ENCODE assay signal across 24 cellular contexts in genomic region chr12:46445093-46445492, GRCh38.
A peak's percentile ranks its signal among the peaks of the same experiment; 100 is the strongest.
DNase-seq lines count a peak whose midpoint lies in the region; ATAC-seq and TF ChIP-seq lines count a peak whose summit lies in the region.
"Had no signal": no experiment of that assay in that cellular context is flagged by ENCODE, and none has a peak within 500 bp of the region (broad histone marks: within the 10 kb centered on the region; RNA-seq: fewer than 3 reads in every experiment).

No MANE protein-coding gene starts in this region.

- no peaks in the 10 kb centered on the region for H3K79me1 ChIP-seq in trophoblast cell (ENCODE audit: low read length)

- H3K27ac ChIP-seq in right cardiac atrium (ENCODE audit: low read length): peak overlapping the region; percentile 64
- peak overlapping the region in 4 of 5 donors; percentile 2 to 47 (median 27) for H3K27ac ChIP-seq in adrenal gland
- no peak overlapping the region for H3K27ac ChIP-seq in trophoblast cell (ENCODE audit: low read depth, low read length)
- H3K27ac ChIP-seq: coronary artery, lower lobe of right lung, sigmoid colon, upper lobe of right lung had no signal

- H4K8ac ChIP-seq in trophoblast cell (ENCODE audit: low read depth, low read length): no peak overlapping the region

- H2BK120ac ChIP-seq in trophoblast cell (ENCODE audit: insufficient read depth, low read length, poor library complexity): no peak overlapping the region

- no peak for TF ChIP-seq CTCF in adrenal gland (IDR thresholded peaks at IDR 0.05)

- H3K23ac ChIP-seq in trophoblast cell (ENCODE audit: low read length): no peak overlapping the region

- H3K9me3 ChIP-seq in right cardiac atrium (ENCODE audit: control insufficient read depth, low read length) (no peaks in the 10 kb centered on the region), adrenal gland (replicated peaks in 1 of 3) (no peaks in the 10 kb centered on the region), trophoblast cell (ENCODE audit: insufficient read depth, low read depth, low read length) (no peaks in the 10 kb centered on the region)
- H3K9me3 ChIP-seq: lower lobe of right lung, sigmoid colon, upper lobe of right lung had no signal

- no peak overlapping the region for H4K12ac ChIP-seq in trophoblast cell (ENCODE audit: low read depth, low read length)

- DNase-seq in right cardiac atrium (no peak), Right ventricle myocardium superior (no peak), adrenal gland (no peak), lung microvascular endothelial cell (ENCODE audit: low read depth in 2 of 2) (peak; percentile 32 to 77), A172 (ENCODE audit: low spot score) (no peak), EL (no peak), trophoblast cell (no peak)
- DNase-seq: ACHN; activated CD4-positive, alpha-beta T cell treated with anti-CD3 and anti-CD28 coated beads, Interleukin-2, amount 50 U/mL, for 1 hour; activated naive CD8-positive, alpha-beta T cell treated with anti-CD3 and anti-CD28 coated beads, Interleukin-2, amount 10 ng/mL, durations not matched to agents 7 days and 5 days; foreskin melanocyte; GF-D8; hippocampal formation; lower lobe of right lung; NCI-H1694 treated with DMSO at 0.1 percent for 48 hours; NCI-H82; occipital lobe; OCI-M1; sigmoid colon; stimulated activated naive B cell treated with anti-CD40 and anti-IgM and Interleukin-4, amounts not matched to agents 10 μg/mL and 1 μg/mL and 100 μg/mL, for 72 hours; T-helper 1 cell; upper lobe of right lung had no signal

- H2AK5ac ChIP-seq in trophoblast cell (ENCODE audit: low read length): no peak overlapping the region

- H3K27me3 ChIP-seq in right cardiac atrium (ENCODE audit: control insufficient read depth, insufficient read depth): no peaks in the 10 kb centered on the region
- H3K27me3 ChIP-seq in adrenal gland: no peaks in the 10 kb centered on the region
- H3K27me3 ChIP-seq in trophoblast cell (ENCODE audit: insufficient read depth, low read length): no peaks in the 10 kb centered on the region
- H3K27me3 ChIP-seq: sigmoid colon, upper lobe of right lung had no signal

- no peak overlapping the region for H3K4me3 ChIP-seq in right cardiac atrium (ENCODE audit: low read length)
- no peak overlapping the region for H3K4me3 ChIP-seq in adrenal gland
- no peak overlapping the region for H3K4me3 ChIP-seq in trophoblast cell (ENCODE audit: low read depth, low read length)
- H3K4me3 ChIP-seq: coronary artery, lower lobe of right lung, sigmoid colon, upper lobe of right lung had no signal

- no peak overlapping the region for H3K4ac ChIP-seq in trophoblast cell (ENCODE audit: low read depth, low read length)

- H4K91ac ChIP-seq in trophoblast cell (ENCODE audit: low read depth, low read length): no peak overlapping the region

- no peak for TF ChIP-seq POLR2A in adrenal gland (IDR thresholded peaks at IDR 0.05)

- H3K79me2 ChIP-seq in trophoblast cell (ENCODE audit: control insufficient read depth, insufficient read depth, low read length, poor library complexity): no peaks in the 10 kb centered on the region

- H3K4me1 ChIP-seq in right cardiac atrium (ENCODE audit: control insufficient read depth, insufficient read depth, low read length) (peaks cover under 1% of the 10 kb centered on the region), adrenal gland (replicated peaks in 1 of 2) (peaks cover 23 to 35% of the 10 kb centered on the region in 2 donors), trophoblast cell (ENCODE audit: control insufficient read depth in 1 of 2, insufficient read depth in 2 of 2, low read length in 2 of 2) (peaks cover 0 to under 1% of the 10 kb centered on the region in 2 experiments)

- H3K9ac ChIP-seq in trophoblast cell (ENCODE audit: low read length): no peak overlapping the region

- H2BK5ac ChIP-seq in trophoblast cell (ENCODE audit: low read depth, low read length, poor library complexity): no peak overlapping the region

- H2AFZ ChIP-seq in trophoblast cell (ENCODE audit: insufficient read depth, low read length, poor library complexity): no peak overlapping the region

- no peaks in the 10 kb centered on the region for H3K36me3 ChIP-seq in adrenal gland (replicated peaks in 1 of 2)
- H3K36me3 ChIP-seq in trophoblast cell (ENCODE audit: control insufficient read depth in 1 of 2, insufficient read depth in 2 of 2, low read length in 2 of 2): no peaks in the 10 kb centered on the region
- H3K36me3 ChIP-seq: lower lobe of right lung, sigmoid colon, upper lobe of right lung had no signal

- H3K4me2 ChIP-seq in trophoblast cell (ENCODE audit: low read length): no peak overlapping the region

- H3K18ac ChIP-seq in trophoblast cell (ENCODE audit: low read length): no peak overlapping the region

- H2BK12ac ChIP-seq in trophoblast cell (ENCODE audit: low read length): no peak overlapping the region

- intact Hi-C loops in right cardiac atrium (cut with DNase I): no loop called here
- intact Hi-C loops in Right ventricle myocardium superior (cut with DNase I): no loop called here
- intact Hi-C loops in adrenal gland (cut with DNase I): no loop called here

- no peak overlapping the region for H3K14ac ChIP-seq in trophoblast cell (ENCODE audit: low read length)

- WGBS in right cardiac atrium: 58% methylated on average over 4 of the region's 4 CpGs
- 57 to 64% (median 60%) methylated on average over 4 of the region's 4 CpGs for WGBS in adrenal gland, 4 donors
- WGBS in trophoblast cell (ENCODE audit: extremely low coverage, insufficient coverage, insufficient read length): no CpG with 5 or more reads among the region's 4 CpGs

- ATAC-seq in right cardiac atrium (no peak), Right ventricle myocardium superior (ENCODE audit: poor library complexity) (no peak), GM21526 (IDR thresholded peaks at IDR 0.05; ENCODE audit: low FRiP score, unreplicated experiment) (no peak)
- ATAC-seq: lower lobe of right lung; stimulated activated naive B cell treated with anti-CD40 and anti-IgM and Interleukin-4, amounts not matched to agents 10 μg/mL and 1 μg/mL and 100 μg/mL, for 72 hours; upper lobe of right lung had no signal

Comparison
In these comparisons a context has a peak if more than half of its experiments do, and no peak if none do; other contexts are left out.
1. DNase-seq: peak in lung microvascular endothelial cell (2 of 2); none in right cardiac atrium (0 of 3), Right ventricle myocardium superior (single experiment), adrenal gland (0 of 7), A172 (single experiment), EL (single experiment) and trophoblast cell (0 of 2).